ENCODE assay signal across 12 cellular contexts in genomic region chr5:131270809-131271208, GRCh38. TPM values are rescaled to one million over a fixed set of nuclear protein-coding genes. Genes with fewer than 3 reads are reported as not detected.
DNase-seq lines count a peak whose midpoint lies in the region; ATAC-seq, FAIRE-seq and TF ChIP-seq lines count a peak whose summit lies in the region.
"Had no signal": no experiment of that assay in that cellular context is flagged by ENCODE, and none has a peak within 500 bp of the region (broad histone marks: within the 10 kb centered on the region; RNA-seq: fewer than 3 reads in every experiment).

No MANE protein-coding gene starts in this region.

- peaks cover 2% of the 10 kb centered on the region for H3K9me3 Mint-ChIP-seq in activated CD8-positive, alpha-beta T cell treated with anti-CD3 and anti-CD28 coated beads for 36 hours

- H3K27ac Mint-ChIP-seq in activated CD8-positive, alpha-beta T cell treated with anti-CD3 and anti-CD28 coated beads for 36 hours, result peak overlapping the region; percentile 91

- H4K20me1 ChIP-seq in BLaER1 treated with 17β-estradiol and CSF1 and Interleukin-3, amounts not matched to agents 10 nM and 100 nM, result peaks cover 72 to 100% (median 98%) of the 10 kb centered on the region in 11 experiments
- H4K20me1 ChIP-seq in HCT116 (ENCODE audit: insufficient read depth), result peaks cover 1% of the 10 kb centered on the region; the same call in 1 of the 2 replicates

- H3K27me3 ChIP-seq in BLaER1 treated with 17β-estradiol and CSF1 and Interleukin-3, amounts not matched to agents 10 nM and 100 nM, result no peaks in the 10 kb centered on the region
- H3K27me3 ChIP-seq in HCT116 (ENCODE audit: insufficient read depth, low read length), result no peaks in the 10 kb centered on the region

- H3K27me3 Mint-ChIP-seq in activated CD8-positive, alpha-beta T cell treated with anti-CD3 and anti-CD28 coated beads for 36 hours, result no peaks in the 10 kb centered on the region

- peaks cover 48% of the 10 kb centered on the region for H3K36me3 Mint-ChIP-seq in activated CD8-positive, alpha-beta T cell treated with anti-CD3 and anti-CD28 coated beads for 36 hours (ENCODE audit: low read depth)

- RAD21 ChIA-PET in HCT116 (lab: Charles Lee; ENCODE audit: low non-redundant PET in 1 of 2, low total read pairs in 2 of 2, uncharacterized antibody in 2 of 2, unreplicated experiment in 2 of 2), result no interaction called here

- ATAC-seq in HCT116 (peak; percentile 77), sciatic nerve (no peak), HG02973 (IDR thresholded peaks at IDR 0.05; ENCODE audit: unreplicated experiment) (no peak), HG03432 (IDR thresholded peaks at IDR 0.05; ENCODE audit: unreplicated experiment) (no peak)
- ATAC-seq in activated CD8-positive, alpha-beta T cell treated with anti-CD3 and anti-CD28 coated beads for 36 hours, result no peak

- H3K4me1 Mint-ChIP-seq in activated CD8-positive, alpha-beta T cell treated with anti-CD3 and anti-CD28 coated beads for 36 hours (ENCODE audit: low read depth), result peaks cover 60% of the 10 kb centered on the region

- H3K4me2 ChIP-seq in BLaER1 treated with 17β-estradiol and CSF1 and Interleukin-3, amounts not matched to agents 10 nM and 100 nM, result peak overlapping the region in 9 of 11 experiments; percentile 0 to 89 (median 33); a peak in 10 of 22 replicates
- H3K4me2 ChIP-seq in HCT116 (ENCODE audit: low read length), result peak overlapping the region; percentile 47

- CTCF ChIA-PET in HCT116 (lab: Charles Lee), result no interaction called here
- CTCF ChIA-PET in activated CD8-positive, alpha-beta T cell treated with anti-CD3 and anti-CD28 coated beads for 36 hours (lab: Charles Lee), result interaction anchor here (1.1 to 1.7 kb wide), 4 partner anchors 8 to 112 kb away, joined by 3 to 8 read pairs (median 4); no protein-coding TSS in a partner anchor

- no peak for TF ChIP-seq RAD21 in HCT116 (IDR thresholded peaks at IDR 0.05; ENCODE audit: low read depth)

- POLR2A ChIA-PET in HCT116 (lab: Charles Lee), result no interaction called here
- POLR2A ChIA-PET in activated CD8-positive, alpha-beta T cell treated with anti-CD3 and anti-CD28 coated beads for 36 hours (lab: Charles Lee), result interaction anchor here (0.7 to 15.5 kb wide), 12 partner anchors 10 to 112 kb away, joined by 3 to 170 read pairs (median 4); partner anchors contain the start of gene HINT1

- no TSS peak for BruUV-seq in HCT116 (replicated peaks; lab: Mats Ljungman, UMichigan)

- H3K36me3 ChIP-seq in BLaER1 treated with 17β-estradiol and CSF1 and Interleukin-3, amounts not matched to agents 10 nM and 100 nM, result peaks cover 0 to 65% (median 43%) of the 10 kb centered on the region in 11 experiments; a peak in 17 of 22 replicates
- H3K36me3 ChIP-seq in HCT116 (ENCODE audit: control insufficient read depth in 1 of 2, insufficient read depth in 2 of 2, low read length in 2 of 2), result no peaks in the 10 kb centered on the region

- H3K9me2 ChIP-seq in HCT116 (ENCODE audit: insufficient read depth), result no peaks in the 10 kb centered on the region

- H3K27ac ChIP-seq in BLaER1 treated with 17β-estradiol and CSF1 and Interleukin-3, amounts not matched to agents 10 nM and 100 nM, result no peak overlapping the region
- H3K27ac ChIP-seq in HCT116 (ENCODE audit: low read depth, low read length), result no peak overlapping the region

- FAIRE-seq in frontal cortex (lab: Jason Lieb, UNC), result no peak

- H3K79me2 ChIP-seq in HCT116 (ENCODE audit: insufficient read depth, low read length), result peaks cover 94% of the 10 kb centered on the region

- intact Hi-C loops in HCT116 (cut with micrococcal nuclease), result no loop called here
- intact Hi-C loops in activated CD8-positive, alpha-beta T cell treated with anti-CD3 and anti-CD28 coated beads for 36 hours (cut with micrococcal nuclease), result no loop called here
- intact Hi-C loops in sciatic nerve (cut with DNase I), result no loop called here

- no peak overlapping the region for H3K4me3 ChIP-seq in BLaER1 treated with 17β-estradiol and CSF1 and Interleukin-3, amounts not matched to agents 10 nM and 100 nM
- H3K4me3 ChIP-seq in HCT116 (replicated peaks in 1 of 2; ENCODE audit: low read depth in 1 of 2, low read length in 2 of 2), result 0 out of 4 replicates have a peak overlapping the region, but pooled peaks of 1 of the 2 experiments have one; percentile 4
- H3K4me3 ChIP-seq: skin epidermis had no signal

- peaks cover 46 to 91% (median 65%) of the 10 kb centered on the region in 10 experiments for H3K4me1 ChIP-seq in BLaER1 treated with 17β-estradiol and CSF1 and Interleukin-3, amounts not matched to agents 10 nM and 100 nM
- H3K4me1 ChIP-seq in HCT116 (ENCODE audit: control insufficient read depth in 1 of 2, insufficient read depth in 2 of 2, low read length in 2 of 2), result peaks cover 31 to 32% of the 10 kb centered on the region in 2 experiments

- TF ChIP-seq CTCF in HCT116 (IDR thresholded peaks at IDR 0.05 in 2 of 3, conservative IDR thresholded peaks at IDR 0.05 in 1 of 3; ENCODE audit: borderline replicate concordance in 1 of 3, insufficient read depth in 1 of 3, low read depth in 2 of 3, low read length in 2 of 3), result no peak
- TF ChIP-seq CTCF in activated CD8-positive, alpha-beta T cell treated with anti-CD3 and anti-CD28 coated beads for 36 hours (IDR thresholded peaks at IDR 0.05), result no peak

- H3K4me3 Mint-ChIP-seq in activated CD8-positive, alpha-beta T cell treated with anti-CD3 and anti-CD28 coated beads for 36 hours, result peak overlapping the region; percentile 72

- H3K9me3 ChIP-seq in BLaER1 treated with 17β-estradiol and CSF1 and Interleukin-3, amounts not matched to agents 10 nM and 100 nM (replicated peaks in 1 of 11), result peaks cover 0 to 5% (median 0%) of the 10 kb centered on the region in 11 experiments; a peak in 1 of 22 replicates
- H3K9me3 ChIP-seq in HCT116 (ENCODE audit: control insufficient read depth in 1 of 2, insufficient read depth in 1 of 2, low read depth in 1 of 2, low read length in 2 of 2), result no peaks in the 10 kb centered on the region

- DNase-seq in HCT116 (ENCODE audit: low read depth, low spot score) (no peak), iris pigment epithelial cell (ENCODE audit: low read depth) (peak; percentile 62), sciatic nerve (ENCODE audit: low spot score) (no peak), frontal cortex (ENCODE audit: low spot score in 2 of 2) (no peak)
- DNase-seq in activated CD8-positive, alpha-beta T cell treated with anti-CD3 and anti-CD28 coated beads for 36 hours, result no peak
- DNase-seq: DMS53; NCI-H446 treated with DMSO at 0.1 percent for 48 hours; stimulated activated naive CD4-positive, alpha-beta T cell had no signal

- H3K9ac ChIP-seq in BLaER1 treated with 17β-estradiol and CSF1 and Interleukin-3, amounts not matched to agents 10 nM and 100 nM, result no peak overlapping the region
- peak overlapping the region; percentile 1; the same call in 1 of the 2 replicates for H3K9ac ChIP-seq in HCT116 (ENCODE audit: low read length)

- H2AFZ ChIP-seq in HCT116 (ENCODE audit: low read depth, low read length, poor library complexity, severe bottlenecking), result no peak overlapping the region

- TF ChIP-seq POLR2A in HCT116 (IDR thresholded peaks at IDR 0.05; ENCODE audit: borderline replicate concordance, extremely low read depth, insufficient read depth, insufficient read length), result no peak

TF ChIP-seq in HCT116, 20 proteins besides CTCF, POLR2A, EP300 and RAD21:
- TF ChIP-seq MAX (IDR thresholded peaks at IDR 0.05), result no peak
- no peak for TF ChIP-seq TCF7L2 (IDR thresholded peaks at IDR 0.05; ENCODE audit: borderline replicate concordance, extremely low read depth, insufficient read depth, insufficient read length)
- peak; percentile 20; the same call in 1 of the 2 replicates for TF ChIP-seq SP1 (IDR thresholded peaks at IDR 0.05; ENCODE audit: low read depth)
- no peak for TF ChIP-seq EGR1 (IDR thresholded peaks at IDR 0.05; ENCODE audit: low read depth)
- TF ChIP-seq SIN3A (IDR thresholded peaks at IDR 0.05; ENCODE audit: low read depth), result no peak
- TF ChIP-seq JUND (IDR thresholded peaks at IDR 0.05), result peak; percentile 31; the same call in 1 of the 2 replicates
- peak; percentile 56 for TF ChIP-seq CEBPB (IDR thresholded peaks at IDR 0.05; ENCODE audit: low read depth)
- peak; percentile 19; the same call in 1 of the 2 replicates for TF ChIP-seq FOSL1 (IDR thresholded peaks at IDR 0.05; ENCODE audit: low read depth)

RNA-seq across cellular contexts. Expression of gene CDC42SE2, which starts 7.0 kb away (rescaled TPM):
- total RNA-seq in HCT116 (2021; ENCODE audit: unreplicated experiment) (27.0 TPM), sciatic nerve (29.7 TPM), frontal cortex (144 TPM)
- polyA plus RNA-seq in HCT116 (2012), result 12.9 and 13.6 TPM in 2 replicates
- total RNA-seq in activated CD8-positive, alpha-beta T cell treated with anti-CD3 and anti-CD28 coated beads for 36 hours, result 100 to 1,000 TPM; 100 to 102 TPM
